ENCODE assay signal across 19 cellular contexts in the genomic region with DNA sequence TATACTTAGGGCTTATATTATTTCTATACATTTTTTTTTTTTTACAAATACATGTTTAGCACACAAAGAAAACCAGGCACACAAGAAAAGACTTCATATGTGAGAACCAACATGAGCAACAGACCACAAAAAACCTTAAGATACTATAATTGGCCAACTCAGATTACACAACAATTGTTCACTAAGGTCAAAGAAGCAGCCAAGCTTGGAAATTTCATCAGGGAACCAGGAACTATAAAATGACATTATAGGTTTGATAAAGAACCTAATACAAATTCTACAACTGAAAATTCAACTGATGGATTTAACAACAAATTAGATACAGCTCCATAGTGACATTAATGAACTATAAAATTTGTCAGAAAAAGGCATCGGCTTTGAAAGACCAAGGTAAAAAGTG. TPM values are rescaled to one million over a fixed set of nuclear protein-coding genes. Genes with fewer than 3 reads are reported as not detected.
DNase-seq lines count a peak whose midpoint lies in the region; ATAC-seq and TF ChIP-seq lines count a peak whose summit lies in the region.
"Had no signal": no experiment of that assay in that cellular context is flagged by ENCODE, and none has a peak within 500 bp of the region (broad histone marks: within the 10 kb centered on the region; RNA-seq: fewer than 3 reads in every experiment).

No MANE protein-coding gene starts in this region.

- no peak for TF ChIP-seq CTCF in neural crest cell (conservative IDR thresholded peaks at IDR 0.05)

- H3K36me3 Mint-ChIP-seq in activated CD4-positive, alpha-beta memory T cell treated with anti-CD3 and anti-CD28 coated beads, Interleukin-2, amount 10 ng/mL, durations not matched to agents 7 days and 5 days (ENCODE audit: low read depth) = peaks cover 35% of the 10 kb centered on the region
- H3K36me3 Mint-ChIP-seq in activated CD4-positive, alpha-beta memory T cell treated with anti-CD3 and anti-CD28 coated beads for 36 hours = peaks cover 15% of the 10 kb centered on the region
- H3K36me3 Mint-ChIP-seq in neural crest cell (ENCODE audit: low read depth) = peaks cover 11% of the 10 kb centered on the region

- H3K9me3 ChIP-seq in adipocyte (ENCODE audit: control insufficient read depth, low read length) = no peaks in the 10 kb centered on the region
- H3K9me3 ChIP-seq: gastrocnemius medialis, right atrium auricular region, stomach, upper lobe of right lung had no signal

- H3K4me3 ChIP-seq in adipocyte (ENCODE audit: low read length) = no peak overlapping the region
- H3K4me3 ChIP-seq: gastrocnemius medialis, right atrium auricular region, stomach, upper lobe of right lung had no signal

- no peaks in the 10 kb centered on the region for H3K27me3 ChIP-seq in adipocyte (replicated peaks; ENCODE audit: control insufficient read depth, insufficient read depth, low read length)
- H3K27me3 ChIP-seq: gastrocnemius medialis, right atrium auricular region, stomach, upper lobe of right lung had no signal

- intact Hi-C loops in activated CD4-positive, alpha-beta memory T cell treated with anti-CD3 and anti-CD28 coated beads for 36 hours (cut with micrococcal nuclease) = loop anchor here (5.0 to 10.0 kb wide), 2 partner anchors 419 to 822 kb away; a partner anchor contains a TSS
- intact Hi-C loops in Right ventricle myocardium superior (cut with DNase I) = no loop called here

- no peak for DNase-seq in activated CD4-positive, alpha-beta memory T cell treated with anti-CD3 and anti-CD28 coated beads, Interleukin-2, amount 10 ng/mL, durations not matched to agents 7 days and 5 days
- DNase-seq in activated CD4-positive, alpha-beta memory T cell treated with anti-CD3 and anti-CD28 coated beads for 36 hours = no peak
- DNase-seq in MV-4-11 (lab: John Stamatoyannopoulos, UW) = peak; percentile 86
- DNase-seq in adipocyte (ENCODE audit: low read depth) = peak; percentile 27
- no peak for DNase-seq in neural crest cell (ENCODE audit: low read depth, low spot score)
- no peak for DNase-seq in Right ventricle myocardium superior
- DNase-seq: activated CD8-positive, alpha-beta T cell treated with anti-CD3 and anti-CD28 coated beads, Interleukin-2, amount 10 ng/mL, durations not matched to agents 7 days and 5 days; activated effector memory CD4-positive, alpha-beta T cell treated with Interleukin-2 at 50 U/mL for 16 hours; aorta; DMS79 treated with DMSO at 0.1 percent for 48 hours; gastrocnemius medialis; NCI-H1105; NCI-H774; stomach; upper lobe of right lung; WERI-Rb-1 had no signal

- H3K27ac Mint-ChIP-seq in activated CD4-positive, alpha-beta memory T cell treated with anti-CD3 and anti-CD28 coated beads, Interleukin-2, amount 10 ng/mL, durations not matched to agents 7 days and 5 days = peak overlapping the region; percentile 31
- no peak overlapping the region for H3K27ac Mint-ChIP-seq in activated CD4-positive, alpha-beta memory T cell treated with anti-CD3 and anti-CD28 coated beads for 36 hours
- H3K27ac Mint-ChIP-seq in neural crest cell (ENCODE audit: unreplicated experiment) = no peak overlapping the region
- H3K27ac Mint-ChIP-seq: activated CD8-positive, alpha-beta T cell treated with anti-CD3 and anti-CD28 coated beads, Interleukin-2, amount 10 ng/mL, durations not matched to agents 7 days and 5 days had no signal

- no peak overlapping the region for H3K9ac ChIP-seq in adipocyte (ENCODE audit: low read length)

- ATAC-seq in GM19463 (IDR thresholded peaks at IDR 0.05; ENCODE audit: unreplicated experiment) = no peak
- ATAC-seq in HG02759 (IDR thresholded peaks at IDR 0.05; ENCODE audit: unreplicated experiment) = no peak
- ATAC-seq in Right ventricle myocardium superior (ENCODE audit: poor library complexity) = no peak
- ATAC-seq: activated CD8-positive, alpha-beta T cell treated with anti-CD3 and anti-CD28 coated beads, Interleukin-2, amount 10 ng/mL, durations not matched to agents 7 days and 5 days; gastrocnemius medialis; upper lobe of right lung had no signal

- peaks cover 3% of the 10 kb centered on the region for H3K36me3 ChIP-seq in adipocyte (ENCODE audit: control insufficient read depth, insufficient read depth, low read length, severe bottlenecking)
- H3K36me3 ChIP-seq: gastrocnemius medialis, right atrium auricular region, upper lobe of right lung had no signal

- no peaks in the 10 kb centered on the region for H3K9me3 Mint-ChIP-seq in activated CD4-positive, alpha-beta memory T cell treated with anti-CD3 and anti-CD28 coated beads, Interleukin-2, amount 10 ng/mL, durations not matched to agents 7 days and 5 days
- no peaks in the 10 kb centered on the region for H3K9me3 Mint-ChIP-seq in activated CD4-positive, alpha-beta memory T cell treated with anti-CD3 and anti-CD28 coated beads for 36 hours
- H3K9me3 Mint-ChIP-seq in neural crest cell = no peaks in the 10 kb centered on the region

- CTCF ChIA-PET in activated CD4-positive, alpha-beta memory T cell treated with anti-CD3 and anti-CD28 coated beads, Interleukin-2, amount 10 ng/mL, durations not matched to agents 7 days and 5 days (lab: Charles Lee) = no interaction called here
- CTCF ChIA-PET in activated CD4-positive, alpha-beta memory T cell treated with anti-CD3 and anti-CD28 coated beads for 36 hours (lab: Charles Lee) = interaction anchor here (1.2 kb wide), 1 partner anchor 15 kb away, joined by 5 read pairs; no protein-coding TSS in a partner anchor

- no peaks in the 10 kb centered on the region for H3K27me3 Mint-ChIP-seq in activated CD4-positive, alpha-beta memory T cell treated with anti-CD3 and anti-CD28 coated beads, Interleukin-2, amount 10 ng/mL, durations not matched to agents 7 days and 5 days
- H3K27me3 Mint-ChIP-seq in activated CD4-positive, alpha-beta memory T cell treated with anti-CD3 and anti-CD28 coated beads for 36 hours = no peaks in the 10 kb centered on the region
- H3K27me3 Mint-ChIP-seq in neural crest cell (ENCODE audit: low read depth) = no peaks in the 10 kb centered on the region

- H3K4me1 Mint-ChIP-seq in activated CD4-positive, alpha-beta memory T cell treated with anti-CD3 and anti-CD28 coated beads, Interleukin-2, amount 10 ng/mL, durations not matched to agents 7 days and 5 days = peaks cover 17% of the 10 kb centered on the region
- peaks cover 12% of the 10 kb centered on the region for H3K4me1 Mint-ChIP-seq in activated CD4-positive, alpha-beta memory T cell treated with anti-CD3 and anti-CD28 coated beads for 36 hours (ENCODE audit: low read depth)
- peaks cover 13% of the 10 kb centered on the region for H3K4me1 Mint-ChIP-seq in neural crest cell

- POLR2A ChIA-PET in activated CD4-positive, alpha-beta memory T cell treated with anti-CD3 and anti-CD28 coated beads, Interleukin-2, amount 10 ng/mL, durations not matched to agents 7 days and 5 days (lab: Charles Lee) = interaction anchor here (1.6 to 3.5 kb wide), 2 partner anchors 12 to 15 kb away, joined by 5 to 14 read pairs; a partner anchor contains a TSS
- POLR2A ChIA-PET in activated CD4-positive, alpha-beta memory T cell treated with anti-CD3 and anti-CD28 coated beads for 36 hours (lab: Charles Lee) = interaction anchor here (0.7 kb wide), 1 partner anchor 12 kb away, joined by 3 read pairs; no protein-coding TSS in a partner anchor

- no peak overlapping the region for H3K4me3 Mint-ChIP-seq in activated CD4-positive, alpha-beta memory T cell treated with anti-CD3 and anti-CD28 coated beads, Interleukin-2, amount 10 ng/mL, durations not matched to agents 7 days and 5 days
- no peak overlapping the region for H3K4me3 Mint-ChIP-seq in activated CD4-positive, alpha-beta memory T cell treated with anti-CD3 and anti-CD28 coated beads for 36 hours
- H3K4me3 Mint-ChIP-seq in neural crest cell = peak overlapping the region; percentile 9
- H3K4me3 Mint-ChIP-seq: activated CD8-positive, alpha-beta T cell treated with anti-CD3 and anti-CD28 coated beads, Interleukin-2, amount 10 ng/mL, durations not matched to agents 7 days and 5 days had no signal

- peaks cover 16% of the 10 kb centered on the region for H3K4me1 ChIP-seq in adipocyte (ENCODE audit: control insufficient read depth, insufficient read depth, low read length)
- H3K4me1 ChIP-seq: upper lobe of right lung had no signal

RNA-seq across cellular contexts. Expression of a gene that starts 4.4 kb away (rescaled TPM):
- 100 to 1,000 TPM; 106 to 110 TPM for total RNA-seq in activated CD4-positive, alpha-beta memory T cell treated with anti-CD3 and anti-CD28 coated beads, Interleukin-2, amount 10 ng/mL, durations not matched to agents 7 days and 5 days
- 100 to 1,000 TPM; 105 to 114 TPM for total RNA-seq in activated CD4-positive, alpha-beta memory T cell treated with anti-CD3 and anti-CD28 coated beads for 36 hours
- 102 and 107 TPM in 2 replicates for total RNA-seq in neural crest cell
- total RNA-seq in Right ventricle myocardium superior = 45.2 TPM

RNA-seq across cellular contexts. Expression of a gene that starts 14.2 kb away (rescaled TPM):
- total RNA-seq in activated CD4-positive, alpha-beta memory T cell treated with anti-CD3 and anti-CD28 coated beads, Interleukin-2, amount 10 ng/mL, durations not matched to agents 7 days and 5 days = 1 to 10 TPM; 9.9 TPM
- total RNA-seq in activated CD4-positive, alpha-beta memory T cell treated with anti-CD3 and anti-CD28 coated beads for 36 hours = 1 to 10 TPM; 4.4 to 5.0 TPM
- total RNA-seq in neural crest cell = 18.3 and 24.8 TPM in 2 replicates
- 55.3 TPM for total RNA-seq in Right ventricle myocardium superior

Comparison
In these comparisons a context has a peak if more than half of its experiments do, and no peak if none do; other contexts are left out.
1. DNase-seq: peak in MV-4-11 (single experiment) and adipocyte (single experiment); none in activated CD4-positive, alpha-beta memory T cell treated with anti-CD3 and anti-CD28 coated beads, Interleukin-2, amount 10 ng/mL, durations not matched to agents 7 days and 5 days (single experiment), activated CD4-positive, alpha-beta memory T cell treated with anti-CD3 and anti-CD28 coated beads for 36 hours (single experiment), neural crest cell (single experiment) and Right ventricle myocardium superior (single experiment).